ENCODE assay signal across 13 cellular contexts in the genomic region with DNA sequence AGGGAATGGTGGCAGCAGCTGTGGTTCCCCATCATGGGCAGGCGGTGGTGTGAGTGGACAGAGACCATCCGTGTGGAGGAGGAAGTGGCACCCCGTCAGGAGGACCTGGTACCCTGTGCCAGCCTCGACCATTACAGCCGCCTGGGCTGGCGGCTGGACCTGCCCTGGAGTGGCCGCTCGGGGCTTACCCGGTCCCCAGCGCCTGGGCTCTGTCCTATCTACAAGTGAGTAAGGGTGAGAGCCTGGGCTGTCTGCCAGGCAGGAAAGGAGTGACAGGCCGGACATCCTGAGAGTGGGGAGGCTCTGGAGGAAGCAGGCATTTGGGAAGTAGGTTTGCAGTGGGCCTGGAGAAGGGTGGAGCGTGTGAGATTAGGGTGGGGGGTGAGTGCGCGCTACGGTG. TPM values are rescaled to one million over a fixed set of nuclear protein-coding genes. Genes with fewer than 3 reads are reported as not detected.
A peak's percentile ranks its signal among the peaks of the same experiment; 100 is the strongest.
DNase-seq lines count a peak whose midpoint lies in the region; ATAC-seq, FAIRE-seq and TF ChIP-seq lines count a peak whose summit lies in the region.
"Had no signal": no experiment of that assay in that cellular context is flagged by ENCODE, and none has a peak within 500 bp of the region (broad histone marks: within the 10 kb centered on the region; RNA-seq: fewer than 3 reads in every experiment).

No MANE protein-coding gene starts in this region.

- H3K27me3 Mint-ChIP-seq in activated naive CD8-positive, alpha-beta T cell treated with anti-CD3 and anti-CD28 coated beads, Interleukin-2, amount 10 ng/mL, durations not matched to agents 7 days and 5 days, result peaks cover 31% of the 10 kb centered on the region
- H3K27me3 Mint-ChIP-seq in activated naive CD8-positive, alpha-beta T cell treated with anti-CD3 and anti-CD28 coated beads for 36 hours, result peaks cover 12% of the 10 kb centered on the region

- H3K9me3 ChIP-seq in upper lobe of right lung, result no peaks in the 10 kb centered on the region
- H3K9me3 ChIP-seq: A549 had no signal

- peaks cover 2% of the 10 kb centered on the region for H3K4me1 Mint-ChIP-seq in activated naive CD8-positive, alpha-beta T cell treated with anti-CD3 and anti-CD28 coated beads, Interleukin-2, amount 10 ng/mL, durations not matched to agents 7 days and 5 days
- peaks cover 5% of the 10 kb centered on the region for H3K4me1 Mint-ChIP-seq in activated naive CD8-positive, alpha-beta T cell treated with anti-CD3 and anti-CD28 coated beads for 36 hours

- H3K4me3 Mint-ChIP-seq in activated naive CD8-positive, alpha-beta T cell treated with anti-CD3 and anti-CD28 coated beads, Interleukin-2, amount 10 ng/mL, durations not matched to agents 7 days and 5 days, result no peak overlapping the region
- no peak overlapping the region for H3K4me3 Mint-ChIP-seq in activated naive CD8-positive, alpha-beta T cell treated with anti-CD3 and anti-CD28 coated beads for 36 hours

- no peak for ATAC-seq in activated naive CD8-positive, alpha-beta T cell treated with anti-CD3 and anti-CD28 coated beads, Interleukin-2, amount 10 ng/mL, durations not matched to agents 7 days and 5 days (ENCODE audit: low read depth)
- ATAC-seq in upper lobe of right lung (peak; percentile 8), GM19397 (IDR thresholded peaks at IDR 0.05; ENCODE audit: unreplicated experiment) (no peak)
- ATAC-seq: A549 had no signal

- peaks cover 6% of the 10 kb centered on the region for H3K27me3 ChIP-seq in bronchial epithelial cell (ENCODE audit: control insufficient read depth, insufficient read depth, low read length)
- H3K27me3 ChIP-seq in upper lobe of right lung, result no peaks in the 10 kb centered on the region

- no peaks in the 10 kb centered on the region for H3K36me3 ChIP-seq in bronchial epithelial cell (ENCODE audit: control insufficient read depth, insufficient read depth, low read length)
- no peaks in the 10 kb centered on the region for H3K36me3 ChIP-seq in upper lobe of right lung

- H3K4me1 ChIP-seq in upper lobe of right lung, result peaks cover 11% of the 10 kb centered on the region

- H3K27ac Mint-ChIP-seq in activated naive CD8-positive, alpha-beta T cell treated with anti-CD3 and anti-CD28 coated beads, Interleukin-2, amount 10 ng/mL, durations not matched to agents 7 days and 5 days, result no peak overlapping the region
- H3K27ac Mint-ChIP-seq in activated naive CD8-positive, alpha-beta T cell treated with anti-CD3 and anti-CD28 coated beads for 36 hours, result no peak overlapping the region

- H3K4me3 ChIP-seq in bronchial epithelial cell (ENCODE audit: low read depth, low read length) (no peak overlapping the region), upper lobe of right lung (peak overlapping the region; percentile 42)
- H3K4me3 ChIP-seq: A549 had no signal

- peak overlapping the region; percentile 65 for H3K27ac ChIP-seq in upper lobe of right lung
- H3K27ac ChIP-seq: A549 had no signal

- intact Hi-C loops in upper lobe of right lung (cut with DNase I), result no loop called here

- peak; percentile 26 for DNase-seq in activated naive CD8-positive, alpha-beta T cell treated with anti-CD3 and anti-CD28 coated beads, Interleukin-2, amount 10 ng/mL, durations not matched to agents 7 days and 5 days
- DNase-seq in activated naive CD8-positive, alpha-beta T cell treated with anti-CD3 and anti-CD28 coated beads for 36 hours, result no peak
- DNase-seq in bronchial epithelial cell (ENCODE audit: low read depth) (peak; percentile 40), kidney tubule cell (ENCODE audit: low spot score) (peak; percentile 71), upper lobe of right lung (peak; percentile 81), NCI-H2227 (lab: John Stamatoyannopoulos, UW; ENCODE audit: unreplicated experiment) (no peak), NCI-H1417 treated with DMSO at 0.1 percent for 48 hours (lab: John Stamatoyannopoulos, UW) (no peak)
- DNase-seq: activated CD8-positive, alpha-beta memory T cell treated with anti-CD3 and anti-CD28 coated beads for 24 hours; midbrain; NCI-H2081 treated with DMSO at 0.1 percent for 48 hours; SIG-M5 had no signal

- no peak for FAIRE-seq in bronchial epithelial cell (lab: Jason Lieb, UNC)
- FAIRE-seq: A549 had no signal

- TF ChIP-seq CTCF in bronchial epithelial cell (IDR thresholded peaks at IDR 0.05; ENCODE audit: insufficient read depth, low read length, severe bottlenecking), result no peak
- TF ChIP-seq CTCF in upper lobe of right lung (IDR thresholded peaks at IDR 0.05), result no peak

- H3K36me3 Mint-ChIP-seq in activated naive CD8-positive, alpha-beta T cell treated with anti-CD3 and anti-CD28 coated beads, Interleukin-2, amount 10 ng/mL, durations not matched to agents 7 days and 5 days, result no peaks in the 10 kb centered on the region
- no peaks in the 10 kb centered on the region for H3K36me3 Mint-ChIP-seq in activated naive CD8-positive, alpha-beta T cell treated with anti-CD3 and anti-CD28 coated beads for 36 hours

- H3K9me3 Mint-ChIP-seq in activated naive CD8-positive, alpha-beta T cell treated with anti-CD3 and anti-CD28 coated beads, Interleukin-2, amount 10 ng/mL, durations not matched to agents 7 days and 5 days, result no peaks in the 10 kb centered on the region
- H3K9me3 Mint-ChIP-seq in activated naive CD8-positive, alpha-beta T cell treated with anti-CD3 and anti-CD28 coated beads for 36 hours, result no peaks in the 10 kb centered on the region

- POLR2A ChIA-PET in activated naive CD8-positive, alpha-beta T cell treated with anti-CD3 and anti-CD28 coated beads, Interleukin-2, amount 10 ng/mL, durations not matched to agents 7 days and 5 days (lab: Charles Lee), result no interaction called here

RNA-seq across cellular contexts. Expression of a gene that starts 2.9 kb away (rescaled TPM):
- 1 to 10 TPM in 1 of 2 experiments, under 1 TPM in 1; 0.83 to 1.0 TPM for total RNA-seq in activated naive CD8-positive, alpha-beta T cell treated with anti-CD3 and anti-CD28 coated beads, Interleukin-2, amount 10 ng/mL, durations not matched to agents 7 days and 5 days
- total RNA-seq in activated naive CD8-positive, alpha-beta T cell treated with anti-CD3 and anti-CD28 coated beads for 36 hours, result under 1 TPM; 0.21 to 0.22 TPM
- 0.26 and 3.5 TPM in 2 replicates for total RNA-seq in bronchial epithelial cell
- total RNA-seq in upper lobe of right lung, result 35.3 TPM

Comparison
In these comparisons a context has a peak if more than half of its experiments do, and no peak if none do; other contexts are left out.
1. DNase-seq: peak in activated naive CD8-positive, alpha-beta T cell treated with anti-CD3 and anti-CD28 coated beads, Interleukin-2, amount 10 ng/mL, durations not matched to agents 7 days and 5 days (single experiment), bronchial epithelial cell (single experiment), kidney tubule cell (single experiment) and upper lobe of right lung (single experiment); none in activated naive CD8-positive, alpha-beta T cell treated with anti-CD3 and anti-CD28 coated beads for 36 hours (single experiment), NCI-H2227 (single experiment) and NCI-H1417 treated with DMSO at 0.1 percent for 48 hours (single experiment).